1 cellular context compared by ENCODE assay signal in genomic region chr17:40099627-40100418, GRCh38.
TF ChIP-seq lines count a peak whose summit lies in the region.

No MANE protein-coding gene starts in this region.

TF ChIP-seq in endothelial cell of umbilical vein, 7 proteins besides CTCF, POLR2A, EP300 and RAD21:
- no peak for TF ChIP-seq POLR2AphosphoS5 (IDR thresholded peaks at IDR 0.05; ENCODE audit: insufficient read depth, low read depth, low read length)
- TF ChIP-seq FOS (IDR thresholded peaks at IDR 0.05; ENCODE audit: borderline replicate concordance, insufficient read depth, low read length), result no peak
- no peak for TF ChIP-seq MYC (IDR thresholded peaks at IDR 0.05; ENCODE audit: low read depth, low read length)
- TF ChIP-seq EZH2 (IDR thresholded peaks at IDR 0.05; ENCODE audit: borderline replicate concordance, low read depth, low read length, severe bottlenecking), result no peak
- TF ChIP-seq MAX (IDR thresholded peaks at IDR 0.05; ENCODE audit: insufficient read depth, insufficient read length), result no peak
- no peak for TF ChIP-seq GATA2 (IDR thresholded peaks at IDR 0.05; ENCODE audit: insufficient read depth, insufficient read length, low read depth, low read length)
- TF ChIP-seq JUN (IDR thresholded peaks at IDR 0.05; ENCODE audit: borderline replicate concordance, insufficient read depth, insufficient read length, low read depth), result no peak
TF ChIP-seq in endothelial cell of umbilical vein: peak in this region for 0.
